ENCODE assay signal across 13 cellular contexts in genomic region chr2:20599001-20599600, GRCh38. TPM values are rescaled to one million over a fixed set of nuclear protein-coding genes. Genes with fewer than 3 reads are reported as not detected.
DNase-seq lines count a peak whose midpoint lies in the region; ATAC-seq, FAIRE-seq and TF ChIP-seq lines count a peak whose summit lies in the region.
"Had no signal": no experiment of that assay in that cellular context is flagged by ENCODE, and none has a peak within 500 bp of the region (broad histone marks: within the 10 kb centered on the region; RNA-seq: fewer than 3 reads in every experiment).

No MANE protein-coding gene starts in this region.

- no peaks in the 10 kb centered on the region for H3K9me3 Mint-ChIP-seq in activated CD4-positive, alpha-beta T cell treated with anti-CD3 and anti-CD28 coated beads for 36 hours (ENCODE audit: low read depth)
- H3K9me3 Mint-ChIP-seq in neural crest cell, result peaks cover 3% of the 10 kb centered on the region

- H3K36me3 Mint-ChIP-seq in activated CD4-positive, alpha-beta T cell treated with anti-CD3 and anti-CD28 coated beads for 36 hours (ENCODE audit: low read depth), result no peaks in the 10 kb centered on the region
- H3K36me3 Mint-ChIP-seq in neural crest cell (ENCODE audit: low read depth), result peaks cover 2% of the 10 kb centered on the region

- H3K27me3 ChIP-seq in heart left ventricle (no peaks in the 10 kb centered on the region), upper lobe of left lung (no peaks in the 10 kb centered on the region)

- TF ChIP-seq POLR2A in heart left ventricle (IDR thresholded peaks at IDR 0.05) (no peak), upper lobe of left lung (IDR thresholded peaks at IDR 0.05) (no peak), H54 (IDR thresholded peaks at IDR 0.05; ENCODE audit: low read depth, low read length) (no peak)

- no peak for FAIRE-seq in H54 (lab: Jason Lieb, UNC)
- FAIRE-seq: bronchial epithelial cell, GM18507 had no signal

- H3K9me3 ChIP-seq in heart left ventricle (no peaks in the 10 kb centered on the region), upper lobe of left lung (no peaks in the 10 kb centered on the region)

- CTCF ChIA-PET in activated CD4-positive, alpha-beta T cell treated with anti-CD3 and anti-CD28 coated beads for 36 hours (lab: Charles Lee), result interaction anchor here (0.7 kb wide), 1 partner anchor 14 kb away, joined by 3 read pairs; no protein-coding TSS in a partner anchor

- H3K4me3 ChIP-seq in heart left ventricle (no peak overlapping the region), upper lobe of left lung (no peak overlapping the region)

- no peak overlapping the region for H3K4me3 Mint-ChIP-seq in activated CD4-positive, alpha-beta T cell treated with anti-CD3 and anti-CD28 coated beads for 36 hours
- H3K4me3 Mint-ChIP-seq in neural crest cell, result peak overlapping the region; percentile 65
- H3K4me3 Mint-ChIP-seq: T-helper 17 cell had no signal

- no peak overlapping the region for H3K27ac Mint-ChIP-seq in activated CD4-positive, alpha-beta T cell treated with anti-CD3 and anti-CD28 coated beads for 36 hours
- H3K27ac Mint-ChIP-seq in neural crest cell (ENCODE audit: unreplicated experiment), result peak overlapping the region; percentile 97
- H3K27ac Mint-ChIP-seq: T-helper 17 cell had no signal

- H3K27me3 Mint-ChIP-seq in activated CD4-positive, alpha-beta T cell treated with anti-CD3 and anti-CD28 coated beads for 36 hours, result no peaks in the 10 kb centered on the region
- no peaks in the 10 kb centered on the region for H3K27me3 Mint-ChIP-seq in neural crest cell (ENCODE audit: low read depth)
- H3K27me3 Mint-ChIP-seq: T-helper 17 cell had no signal

- H3K4me1 ChIP-seq in heart left ventricle (peaks cover 13 to 72% (median 55%) of the 10 kb centered on the region in 12 donors), upper lobe of left lung (peaks cover 53 to 66% (median 65%) of the 10 kb centered on the region in 4 donors)

- H3K27ac ChIP-seq in heart left ventricle, result peak overlapping the region; percentile 52 to 92 (median 82)
- peak overlapping the region; percentile 78 to 87 (median 82) for H3K27ac ChIP-seq in upper lobe of left lung

- 20 to 42% (median 26%) methylated on average over 8 to 12 of the region's 12 CpGs for WGBS in heart left ventricle, 4 donors
- 76 to 81% methylated on average over 7 to 12 of the region's 12 CpGs for WGBS in upper lobe of left lung, 2 donors

- peak in 1 of 4 donors; percentile 76 for TF ChIP-seq EP300 in upper lobe of left lung (IDR thresholded peaks at IDR 0.05)

- peak; percentile 0 for DNase-seq in activated CD4-positive, alpha-beta T cell treated with anti-CD3 and anti-CD28 coated beads for 36 hours
- no peak for DNase-seq in activated CD4-positive, alpha-beta T cell treated with anti-CD3 and anti-CD28 coated beads for 1 hour
- DNase-seq in heart left ventricle (peak; percentile 74 to 92 (median 88)), neural crest cell (ENCODE audit: low read depth, low spot score) (no peak), upper lobe of left lung (peak in 1 of 2 donors; percentile 39), H54 (ENCODE audit: insufficient read length, low spot score) (no peak)
- DNase-seq: 8988T, DMS79 treated with DMSO at 0.1 percent for 48 hours, T-helper 17 cell had no signal

- intact Hi-C loops in activated CD4-positive, alpha-beta T cell treated with anti-CD3 and anti-CD28 coated beads for 36 hours (cut with DNase I, micrococcal nuclease), result no loop called here
- intact Hi-C loops in heart left ventricle (cut with DNase I), result loop anchor here in 5 of 10 donors (1.0 to 10.0 kb wide), 9 partner anchors 18 to 154 kb away; partner anchors contain the start of gene RHOB (in 1 of the 5)

- peak in 3 of 12 donors; percentile 11 to 23 (median 19) for TF ChIP-seq CTCF in heart left ventricle (IDR thresholded peaks at IDR 0.05)
- TF ChIP-seq CTCF in neural crest cell (conservative IDR thresholded peaks at IDR 0.05), result no peak
- TF ChIP-seq CTCF in upper lobe of left lung (IDR thresholded peaks at IDR 0.05), result peak in 1 of 6 experiments; percentile 13

- H3K36me3 ChIP-seq in heart left ventricle (no peaks in the 10 kb centered on the region), upper lobe of left lung (no peaks in the 10 kb centered on the region)

- no peak for ATAC-seq in activated CD4-positive, alpha-beta T cell treated with anti-CD3 and anti-CD28 coated beads for 36 hours
- ATAC-seq in heart left ventricle, result peak; percentile 88 to 91 (median 90)
- ATAC-seq in upper lobe of left lung (ENCODE audit: low FRiP score in 2 of 2), result peak in 1 of 2 donors; percentile 31
- no peak for ATAC-seq in activated CD4-positive, CD25-positive, alpha-beta regulatory T cell treated with anti-CD3 and anti-CD28 coated beads, Interleukin-2, amount 50 U/mL, for 24 hours
- ATAC-seq in HG03457 (IDR thresholded peaks at IDR 0.05; ENCODE audit: unreplicated experiment), result no peak
- ATAC-seq: T-helper 17 cell had no signal

- peaks cover 6% of the 10 kb centered on the region for H3K4me1 Mint-ChIP-seq in activated CD4-positive, alpha-beta T cell treated with anti-CD3 and anti-CD28 coated beads for 36 hours
- H3K4me1 Mint-ChIP-seq in neural crest cell, result peaks cover 72% of the 10 kb centered on the region

- POLR2A ChIA-PET in activated CD4-positive, alpha-beta T cell treated with anti-CD3 and anti-CD28 coated beads for 36 hours (lab: Charles Lee), result no interaction called here

RNA-seq across cellular contexts. Expression of gene HS1BP3, which starts 51.8 kb away (rescaled TPM):
- total RNA-seq in activated CD4-positive, alpha-beta T cell treated with anti-CD3 and anti-CD28 coated beads for 36 hours, result 1 to 10 TPM; 6.2 to 7.1 TPM
- total RNA-seq in heart left ventricle (10 to 100 TPM; 12.7 to 23.7 (median 17.9) TPM), neural crest cell (19.4 and 19.6 TPM in 2 replicates), upper lobe of left lung (10 to 100 TPM; 41.0 to 45.8 (median 42.7) TPM)
- 10 to 100 TPM; 21.0 to 23.7 TPM for polyA plus RNA-seq in heart left ventricle

Comparison
In these comparisons a context has a peak if more than half of its experiments do, and no peak if none do; other contexts are left out.
1. DNase-seq: peak in activated CD4-positive, alpha-beta T cell treated with anti-CD3 and anti-CD28 coated beads for 36 hours (single experiment) and heart left ventricle (5 of 5); none in activated CD4-positive, alpha-beta T cell treated with anti-CD3 and anti-CD28 coated beads for 1 hour (single experiment), neural crest cell (single experiment) and H54 (single experiment).
2. ATAC-seq: peak in heart left ventricle (4 of 4); none in activated CD4-positive, alpha-beta T cell treated with anti-CD3 and anti-CD28 coated beads for 36 hours (single experiment), activated CD4-positive, CD25-positive, alpha-beta regulatory T cell treated with anti-CD3 and anti-CD28 coated beads, Interleukin-2, amount 50 U/mL, for 24 hours (0 of 2) and HG03457 (single experiment).